1 cellular context compared by ENCODE assay signal in the genomic region with DNA sequence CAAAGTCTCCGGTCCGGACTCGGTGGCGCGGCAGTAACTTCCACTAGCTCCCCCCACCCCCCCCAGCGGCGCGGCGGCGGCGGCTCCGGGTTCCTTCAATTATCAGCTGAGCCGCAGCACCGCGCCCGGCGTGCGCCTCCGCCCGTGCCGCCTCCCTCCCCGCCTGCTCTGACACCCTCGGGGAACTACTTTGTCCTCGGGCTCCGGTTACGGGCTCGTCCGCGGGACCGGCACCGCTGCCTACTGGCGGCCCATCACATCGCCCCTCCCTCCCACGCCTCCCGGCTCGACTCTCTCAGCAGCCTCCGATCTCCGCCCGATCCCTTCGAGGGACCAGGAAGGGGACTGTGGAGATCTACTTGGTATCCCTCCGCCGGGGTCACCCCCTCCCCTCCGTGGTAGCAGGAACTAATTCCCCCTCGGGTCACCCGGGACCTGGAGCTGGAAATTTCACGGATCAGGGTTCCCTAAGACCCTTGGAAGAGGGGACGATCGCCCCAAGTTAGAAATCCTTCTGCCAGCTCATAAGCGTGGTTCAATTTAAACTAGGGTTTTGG.
TF ChIP-seq lines count a peak whose summit lies in the region.

Gene TRIP12 (minus strand): TSS at position 118 of the 557 bp plus-strand sequence. CDS start 41,930 bp downstream, outside the sequence.

TF ChIP-seq in Ishikawa, 13 proteins besides CTCF, POLR2A, EP300 and RAD21 (continued from another document):
- TF ChIP-seq CEBPB (IDR thresholded peaks at IDR 0.05) (no peak), CREB1 (IDR thresholded peaks at IDR 0.05; ENCODE audit: low read depth) (no peak), ZBTB7A (IDR thresholded peaks at IDR 0.05; ENCODE audit: low read depth) (no peak; the same call in 1 of the 2 replicates)
